ENCODE assay signal across 21 cellular contexts in genomic region chr6:106807946-106808611, GRCh38.
"Had no signal": no experiment of that assay in that cellular context is flagged by ENCODE, and none has a peak within 500 bp of the region (broad histone marks: within the 10 kb centered on the region; RNA-seq: fewer than 3 reads in every experiment).

No MANE protein-coding gene starts in this region.

- H2AFZ ChIP-seq: neural progenitor cell had no signal

- H3K27me3 Mint-ChIP-seq: brain had no signal

- H3K27ac ChIP-seq: neural progenitor cell, thyroid gland had no signal

- H3K27ac Mint-ChIP-seq: activated naive CD4-positive, alpha-beta T cell treated with anti-CD3 and anti-CD28 coated beads, Interleukin-2, amount 50 U/mL, for 72 hours; activated T-helper 17 cell treated with anti-CD3 and anti-CD28 coated beads, Interleukin-2, amount 50 U/mL, for 72 hours; brain; dendritic cell treated with granulocyte-macrophage colony-stimulating factor and Interleukin-4, amounts not matched to agents 40 ng/mL and 50 ng/mL, for 4 days; naive thymus-derived CD4-positive, alpha-beta T cell; neural progenitor cell; stimulated activated effector memory CD8-positive, alpha-beta T cell treated with anti-CD3 and anti-CD28 coated beads, Interleukin-12 subunit alpha, Interleukin-12 subunit beta, amount 100 ng/mL, for 72 hours; WTC11 had no signal

- H3K9me3 ChIP-seq: thyroid gland had no signal

- DNase-seq: activated T-cell treated with anti-CD3 and anti-CD28 coated beads, Interleukin-2, amount 50 U/mL, for 1 hour; aorta; effector CD4-positive, alpha-beta T cell; erythroblast; foreskin fibroblast; kidney; naive thymus-derived CD4-positive, alpha-beta T cell; posterior cingulate gyrus; small intestine; stimulated activated CD4-positive, alpha-beta T cell treated with anti-CD3 and anti-CD28 coated beads, Interleukin-2, amount 100 ng/mL, for 24 hours; T-helper 9 cell; thyroid gland had no signal

- H3K9ac ChIP-seq: neural progenitor cell had no signal

- H3K4me1 Mint-ChIP-seq: activated T-helper 17 cell treated with anti-CD3 and anti-CD28 coated beads, Interleukin-2, amount 50 U/mL, for 72 hours; naive thymus-derived CD4-positive, alpha-beta T cell; stimulated activated effector memory CD8-positive, alpha-beta T cell treated with anti-CD3 and anti-CD28 coated beads, Interleukin-12 subunit alpha, Interleukin-12 subunit beta, amount 100 ng/mL, for 72 hours had no signal

- ATAC-seq: activated naive CD4-positive, alpha-beta T cell treated with anti-CD3 and anti-CD28 coated beads, Interleukin-2, amount 50 U/mL, for 72 hours; activated T-helper 17 cell treated with anti-CD3 and anti-CD28 coated beads, Interleukin-2, amount 50 U/mL, for 72 hours; naive thymus-derived CD4-positive, alpha-beta T cell; sciatic nerve; stimulated activated effector memory CD8-positive, alpha-beta T cell treated with anti-CD3 and anti-CD28 coated beads, Interleukin-12 subunit alpha, Interleukin-12 subunit beta, amount 100 ng/mL, for 72 hours; WTC11 had no signal

- H3K36me3 ChIP-seq: neural progenitor cell, thyroid gland had no signal

- H3K4me2 ChIP-seq: neural progenitor cell had no signal

- H3K4me3 Mint-ChIP-seq: activated T-helper 17 cell treated with anti-CD3 and anti-CD28 coated beads, Interleukin-2, amount 50 U/mL, for 72 hours; brain; dendritic cell treated with granulocyte-macrophage colony-stimulating factor and Interleukin-4, amounts not matched to agents 40 ng/mL and 50 ng/mL, for 4 days; naive thymus-derived CD4-positive, alpha-beta T cell; neural progenitor cell; stimulated activated effector memory CD8-positive, alpha-beta T cell treated with anti-CD3 and anti-CD28 coated beads, Interleukin-12 subunit alpha, Interleukin-12 subunit beta, amount 100 ng/mL, for 72 hours; WTC11 had no signal

- H3K4me3 ChIP-seq: lung, neural progenitor cell, thyroid gland had no signal

- H3K27me3 ChIP-seq: neural progenitor cell, thyroid gland had no signal

- H3K36me3 Mint-ChIP-seq: brain; stimulated activated effector memory CD8-positive, alpha-beta T cell treated with anti-CD3 and anti-CD28 coated beads, Interleukin-12 subunit alpha, Interleukin-12 subunit beta, amount 100 ng/mL, for 72 hours had no signal

- FAIRE-seq: kidney, small intestine had no signal
